Comparison of ENCODE assay signal across 13 cellular contexts in the genomic region with DNA sequence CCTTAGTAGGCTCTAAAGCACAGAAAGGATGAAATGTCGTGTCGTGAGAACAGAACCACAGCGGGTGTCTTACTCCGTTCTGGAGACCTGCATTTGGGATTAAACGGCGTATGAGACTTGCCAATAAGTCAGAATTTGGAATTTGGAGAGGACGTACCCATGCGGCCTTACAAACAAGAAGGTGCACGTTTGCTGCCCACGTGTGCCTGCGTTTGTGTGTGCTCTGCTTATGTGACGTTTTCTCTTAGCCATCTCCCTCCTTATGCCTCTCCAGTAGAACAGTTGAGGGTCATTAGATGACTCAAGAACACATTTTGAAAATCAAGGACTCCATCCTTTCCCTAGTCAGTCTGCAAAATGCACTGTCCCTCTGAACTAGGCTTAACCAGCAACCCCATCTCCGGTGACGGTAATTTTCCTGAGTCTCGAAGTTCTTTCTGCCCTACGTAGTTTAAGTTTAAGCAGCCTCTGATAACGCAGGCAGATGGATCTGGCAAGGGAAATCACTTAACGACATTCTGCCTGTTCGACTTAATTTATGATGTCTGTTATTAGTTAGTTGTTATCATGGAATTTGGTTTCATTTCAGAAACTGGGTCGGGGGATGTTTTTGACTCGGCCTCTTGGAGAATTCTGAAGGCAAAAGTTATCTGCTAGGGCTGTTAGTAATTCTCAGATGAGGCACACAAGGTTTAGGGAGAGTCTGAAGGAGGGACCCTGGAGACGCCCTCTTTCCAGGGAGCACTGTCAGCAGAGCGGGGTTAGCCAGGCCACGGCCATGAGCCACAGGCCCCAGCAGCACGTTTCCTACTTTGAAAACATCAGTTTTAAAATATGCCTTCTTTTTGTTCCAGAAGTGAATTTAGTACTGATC.
DNase-seq lines count a peak whose midpoint lies in the region; ATAC-seq, FAIRE-seq and TF ChIP-seq lines count a peak whose summit lies in the region.
"Had no signal": no experiment of that assay in that cellular context is flagged by ENCODE, and none has a peak within 500 bp of the region (broad histone marks: within the 10 kb centered on the region; RNA-seq: fewer than 3 reads in every experiment).

No MANE protein-coding gene starts in this region.

- ATAC-seq in activated T-helper 17 cell treated with anti-CD3 and anti-CD28 coated beads, Interleukin-2, amount 50 U/mL, for 72 hours (replicated peaks), result no peak
- ATAC-seq in Right ventricle myocardium superior (ENCODE audit: poor library complexity) (peak; percentile 59), pancreas (peak in 3 of 4 donors; percentile 31 to 41 (median 34)), HG03432 (IDR thresholded peaks at IDR 0.05; ENCODE audit: unreplicated experiment) (no peak), HG03045 (IDR thresholded peaks at IDR 0.05; ENCODE audit: unreplicated experiment) (no peak)

- TF ChIP-seq CTCF in pancreas (IDR thresholded peaks at IDR 0.05), result no peak

- intact Hi-C loops in Right ventricle myocardium superior (cut with DNase I), result no loop called here
- intact Hi-C loops in pancreas (cut with DNase I), result no loop called here

- DNase-seq in Right ventricle myocardium superior, result peak; percentile 60
- DNase-seq in pancreas, result no peak
- DNase-seq in SHP77 (lab: John Stamatoyannopoulos, UW), result no peak
- DNase-seq in NCI-H1694 treated with DMSO at 0.1 percent for 48 hours (lab: John Stamatoyannopoulos, UW), result no peak
- DNase-seq: activated naive CD8-positive, alpha-beta T cell treated with anti-CD3 and anti-CD28 coated beads for 36 hours; NCI-H1092; NCI-H510A had no signal

- H3K9me3 ChIP-seq in pancreas, result no peaks in the 10 kb centered on the region

- H3K4me1 Mint-ChIP-seq in activated T-helper 17 cell treated with anti-CD3 and anti-CD28 coated beads, Interleukin-2, amount 50 U/mL, for 72 hours, result peaks cover 24% of the 10 kb centered on the region

- peak overlapping the region; percentile 99 for H3K27ac ChIP-seq in ACC112 (ENCODE audit: low read depth, low read length)
- no peak overlapping the region for H3K27ac ChIP-seq in pancreas

- H3K27me3 ChIP-seq in ACC112 (ENCODE audit: insufficient read depth, low read length) (no peaks in the 10 kb centered on the region), pancreas (no peaks in the 10 kb centered on the region)

- H3K36me3 Mint-ChIP-seq in activated T-helper 17 cell treated with anti-CD3 and anti-CD28 coated beads, Interleukin-2, amount 50 U/mL, for 72 hours (ENCODE audit: low read depth), result peaks cover 18% of the 10 kb centered on the region

- peaks cover 34% of the 10 kb centered on the region for H3K79me2 ChIP-seq in ACC112 (ENCODE audit: control insufficient read depth, insufficient read depth, low read length, unreplicated experiment)

- no peaks in the 10 kb centered on the region for H3K9me3 Mint-ChIP-seq in activated T-helper 17 cell treated with anti-CD3 and anti-CD28 coated beads, Interleukin-2, amount 50 U/mL, for 72 hours
- H3K9me3 Mint-ChIP-seq: activated naive CD8-positive, alpha-beta T cell treated with anti-CD3 and anti-CD28 coated beads for 36 hours had no signal

- H3K4me3 ChIP-seq in ACC112 (ENCODE audit: low read depth, low read length) (no peak overlapping the region), pancreas (no peak overlapping the region)

- H3K27ac Mint-ChIP-seq in activated T-helper 17 cell treated with anti-CD3 and anti-CD28 coated beads, Interleukin-2, amount 50 U/mL, for 72 hours, result peak overlapping the region; percentile 63
- H3K27ac Mint-ChIP-seq: activated naive CD8-positive, alpha-beta T cell treated with anti-CD3 and anti-CD28 coated beads for 36 hours had no signal

- H3K36me3 ChIP-seq in ACC112 (ENCODE audit: insufficient read depth, low read length), result peaks cover 60% of the 10 kb centered on the region
- peaks cover 0 to 20% (median 0%) of the 10 kb centered on the region in 3 donors for H3K36me3 ChIP-seq in pancreas

- no peak overlapping the region for H2AFZ ChIP-seq in ACC112 (ENCODE audit: low read length, unreplicated experiment)

- FAIRE-seq in pancreas (lab: Jason Lieb, UNC), result no peak
- FAIRE-seq: H1, urothelium cell line had no signal

- no peak overlapping the region for H3K4me3 Mint-ChIP-seq in activated T-helper 17 cell treated with anti-CD3 and anti-CD28 coated beads, Interleukin-2, amount 50 U/mL, for 72 hours
- H3K4me3 Mint-ChIP-seq: activated naive CD8-positive, alpha-beta T cell treated with anti-CD3 and anti-CD28 coated beads for 36 hours had no signal

- H3K4me1 ChIP-seq in ACC112 (ENCODE audit: control insufficient read depth, insufficient read depth, low read length, unreplicated experiment) (peaks cover 82% of the 10 kb centered on the region), pancreas (no peaks in the 10 kb centered on the region)

- no peaks in the 10 kb centered on the region for H3K27me3 Mint-ChIP-seq in activated T-helper 17 cell treated with anti-CD3 and anti-CD28 coated beads, Interleukin-2, amount 50 U/mL, for 72 hours
- H3K27me3 Mint-ChIP-seq: activated naive CD8-positive, alpha-beta T cell treated with anti-CD3 and anti-CD28 coated beads for 36 hours had no signal

- WGBS in pancreas, 2 donors, result 79 to 82% methylated on average over 25 of the region's 25 CpGs

Comparison
In these comparisons a context has a peak if more than half of its experiments do, and no peak if none do; other contexts are left out.
1. ATAC-seq: peak in Right ventricle myocardium superior (single experiment) and pancreas (3 of 4); none in activated T-helper 17 cell treated with anti-CD3 and anti-CD28 coated beads, Interleukin-2, amount 50 U/mL, for 72 hours (single experiment), HG03432 (single experiment) and HG03045 (single experiment).